In genomic region chr5:95801532-95801931, GRCh38 we compare ENCODE assay signal across 19 cellular contexts. TPM values are rescaled to one million over a fixed set of nuclear protein-coding genes. Genes with fewer than 3 reads are reported as not detected.
DNase-seq lines count a peak whose midpoint lies in the region; ATAC-seq, FAIRE-seq and TF ChIP-seq lines count a peak whose summit lies in the region.
"Had no signal": no experiment of that assay in that cellular context is flagged by ENCODE, and none has a peak within 500 bp of the region (broad histone marks: within the 10 kb centered on the region; RNA-seq: fewer than 3 reads in every experiment).

No MANE protein-coding gene starts in this region.

- CTCF ChIA-PET in HepG2 (lab: Yijun Ruan, JAX; ENCODE audit: low intra/inter-chr PET ratio, low total read pairs) = no interaction called here
- CTCF ChIA-PET in CD8-positive, alpha-beta memory T cell (lab: Charles Lee) = interaction anchor here (1.5 to 1.6 kb wide), 2 partner anchors 21 to 33 kb away, joined by 3 read pairs; partner anchors contain the start of gene GLRX

- BruUV-seq in HepG2 (replicated peaks; lab: Mats Ljungman, UMichigan) = no TSS peak

- POLR2A ChIA-PET in HepG2 (lab: Yijun Ruan, JAX) = interaction anchor here (1.3 to 4.1 kb wide), 2 partner anchors 21 to 42 kb away, joined by 3 to 82 read pairs; partner anchors contain the start of gene GLRX
- POLR2A ChIA-PET in CD8-positive, alpha-beta memory T cell (lab: Charles Lee) = no interaction called here

- H3K9me3 Mint-ChIP-seq in chondrocyte (ENCODE audit: low read depth) = peaks cover 10% of the 10 kb centered on the region
- no peaks in the 10 kb centered on the region for H3K9me3 Mint-ChIP-seq in CD8-positive, alpha-beta memory T cell

- no peak for FAIRE-seq in HepG2 (lab: Jason Lieb, UNC)
- FAIRE-seq: A204.1 had no signal

- H3K36me3 Mint-ChIP-seq in chondrocyte (ENCODE audit: low read depth) = peaks cover 8% of the 10 kb centered on the region
- H3K36me3 Mint-ChIP-seq in CD8-positive, alpha-beta memory T cell = peaks cover 0 to 10% (median 4%) of the 10 kb centered on the region in 3 donors

- no peaks in the 10 kb centered on the region for H3K27me3 ChIP-seq in heart right ventricle
- no peaks in the 10 kb centered on the region for H3K27me3 ChIP-seq in HepG2 (ENCODE audit: control insufficient read depth in 1 of 2, insufficient read depth in 2 of 2, low read length in 2 of 2)
- H3K27me3 ChIP-seq in CD8-positive, alpha-beta memory T cell (ENCODE audit: insufficient read depth, low read length, poor library complexity, severe bottlenecking) = no peaks in the 10 kb centered on the region
- H3K27me3 ChIP-seq: MG63 had no signal

- no peaks in the 10 kb centered on the region for H3K79me2 ChIP-seq in HepG2 (ENCODE audit: insufficient read depth, low read length)

- no peak overlapping the region for H3K4me2 ChIP-seq in HepG2 (ENCODE audit: low read depth, low read length)

- H3K9me3 ChIP-seq in heart right ventricle (peaks cover 0 to 12% (median 0%) of the 10 kb centered on the region in 11 donors), HepG2 (ENCODE audit: low read length) (no peaks in the 10 kb centered on the region)
- no peaks in the 10 kb centered on the region for H3K9me3 ChIP-seq in CD8-positive, alpha-beta memory T cell (ENCODE audit: low read length)
- H3K9me3 ChIP-seq: MG63 had no signal

- no peaks in the 10 kb centered on the region for H4K20me1 ChIP-seq in HepG2 (ENCODE audit: insufficient read depth, low read length)

- H3K4me1 Mint-ChIP-seq in chondrocyte (ENCODE audit: low read depth) = peaks cover 18% of the 10 kb centered on the region
- peaks cover 0 to 4% (median 4%) of the 10 kb centered on the region in 3 donors for H3K4me1 Mint-ChIP-seq in CD8-positive, alpha-beta memory T cell

- H3K4me1 ChIP-seq in heart right ventricle (peaks cover 0 to 35% (median 21%) of the 10 kb centered on the region in 9 donors), HepG2 (ENCODE audit: insufficient read depth, low read length) (peaks cover 85% of the 10 kb centered on the region)
- H3K4me1 ChIP-seq in CD8-positive, alpha-beta memory T cell (ENCODE audit: insufficient read depth, low read length) = no peaks in the 10 kb centered on the region

- TF ChIP-seq RAD21 in HepG2 (CRISPR knock-in tag; IDR thresholded peaks at IDR 0.05) = no peak

- intact Hi-C loops in heart right ventricle (cut with DNase I) (loop anchor here in 1 of 10 donors (5.0 kb wide), 1 partner anchor 36 kb away; no protein-coding TSS in a partner anchor), Right ventricle myocardium inferior (cut with DNase I) (no loop called here), HepG2 (cut with micrococcal nuclease; ENCODE audit: unreplicated experiment) (loop anchor here (5.0 kb wide), 1 partner anchor 41 kb away; no protein-coding TSS in a partner anchor)

- H3K4me3 Mint-ChIP-seq in chondrocyte (ENCODE audit: unreplicated experiment) = no peak overlapping the region
- no peak overlapping the region for H3K4me3 Mint-ChIP-seq in CD8-positive, alpha-beta memory T cell
- H3K4me3 Mint-ChIP-seq: CD14-positive monocyte had no signal

- H3K27ac ChIP-seq in heart right ventricle (peak overlapping the region in 6 of 10 donors; percentile 2 to 85 (median 74)), HepG2 (ENCODE audit: extremely low read length, insufficient read depth, low read length) (peak overlapping the region; percentile 34)
- H3K27ac ChIP-seq in CD8-positive, alpha-beta memory T cell (ENCODE audit: low read depth, low read length) = no peak overlapping the region

- TF ChIP-seq EP300 in HepG2 (IDR thresholded peaks at IDR 0.05; ENCODE audit: low read depth in 2 of 2, low read length in 2 of 2) = no peak
- no peak for TF ChIP-seq EP300 in HepG2 (CRISPR knock-in tag; IDR thresholded peaks at IDR 0.05; ENCODE audit: borderline replicate concordance)

- peak overlapping the region; percentile 49 for H3K27ac Mint-ChIP-seq in chondrocyte (ENCODE audit: unreplicated experiment)
- H3K27ac Mint-ChIP-seq in CD8-positive, alpha-beta memory T cell = no peak overlapping the region

- no peak overlapping the region for H2AFZ ChIP-seq in HepG2 (ENCODE audit: low read length)

- no peak overlapping the region for H3K4me3 ChIP-seq in heart right ventricle
- H3K4me3 ChIP-seq in HepG2 (replicated peaks in 1 of 3; ENCODE audit: insufficient read depth in 1 of 3, low read depth in 2 of 3, low read length in 3 of 3) = no peak overlapping the region
- H3K4me3 ChIP-seq in CD8-positive, alpha-beta memory T cell (ENCODE audit: low read length) = no peak overlapping the region
- H3K4me3 ChIP-seq: MG63 had no signal

- no peak for TF ChIP-seq CTCF in heart right ventricle (IDR thresholded peaks at IDR 0.05)
- TF ChIP-seq CTCF in chondrocyte (IDR thresholded peaks at IDR 0.05) = no peak
- no peak for TF ChIP-seq CTCF in HepG2 (CRISPR knock-in tag; IDR thresholded peaks at IDR 0.05)

- WGBS in heart right ventricle, 2 donors = 62 to 78% methylated on average over 2 of the region's 2 CpGs
- 20% methylated on average over 2 of the region's 2 CpGs for WGBS in HepG2 (ENCODE audit: low lambda C conversion rate)

- DNase-seq in heart right ventricle (no peak), Right ventricle myocardium inferior (ENCODE audit: missing footprints) (no peak), chondrocyte (ENCODE audit: low spot score) (no peak), HepG2 (ENCODE audit: low spot score) (no peak), renal cortical epithelial cell (ENCODE audit: low read depth) (peak; percentile 74), NCI-H1092 (lab: John Stamatoyannopoulos, UW) (no peak), T-helper 9 cell (no peak)
- no peak for DNase-seq in CD8-positive, alpha-beta memory T cell
- DNase-seq: COR-L47, EL, H7, MG63, NCI-H1417 treated with DMSO at 0.1 percent for 48 hours, NCI-H2029, NCI-H2171 treated with DMSO at 0.1 percent for 48 hours, NCI-H774, RPMI8226 had no signal

- no peak overlapping the region for H3K9ac ChIP-seq in HepG2 (ENCODE audit: insufficient read depth, low read depth, low read length)

- no peak for TF ChIP-seq POLR2A in HepG2 (IDR thresholded peaks at IDR 0.05; ENCODE audit: insufficient read depth in 1 of 2, low read depth in 2 of 2, low read length in 2 of 2)

- H3K36me3 ChIP-seq in heart right ventricle = peaks cover 0 to 19% (median 0%) of the 10 kb centered on the region in 9 donors
- H3K36me3 ChIP-seq in HepG2 (replicated peaks in 1 of 2; ENCODE audit: control insufficient read depth in 1 of 2, insufficient read depth in 2 of 2, low read length in 2 of 2) = no peaks in the 10 kb centered on the region
- no peaks in the 10 kb centered on the region for H3K36me3 ChIP-seq in CD8-positive, alpha-beta memory T cell (ENCODE audit: insufficient read depth, low read length)

- no peaks in the 10 kb centered on the region for H3K27me3 Mint-ChIP-seq in chondrocyte (ENCODE audit: low read depth)
- H3K27me3 Mint-ChIP-seq in CD8-positive, alpha-beta memory T cell = peaks cover 0 to 2% of the 10 kb centered on the region in 2 donors

- in situ Hi-C loops in HepG2 (cut with HindIII; ENCODE audit: extremely low pct_ligation_motif_present, low pct_unique_long_range_greater_than_20kb) = no loop called here

- ATAC-seq in heart right ventricle (no peak), Right ventricle myocardium inferior (no peak), HepG2 (no peak)

TF ChIP-seq in HepG2, 621 proteins besides CTCF, POLR2A, EP300 and RAD21:
- TF ChIP-seq PHF8 (CRISPR knock-in tag; IDR thresholded peaks at IDR 0.05) (no peak), SRF (IDR thresholded peaks at IDR 0.05; ENCODE audit: low read depth, low read length) (peak; percentile 83)

RNA-seq across cellular contexts. Expression of gene GLRX, which starts 21.0 kb away (rescaled TPM):
- total RNA-seq in heart right ventricle (100 to 1,000 TPM in 7 of 10 donors, 10 to 100 TPM in 3; 68.7 to 156 (median 111) TPM), Right ventricle myocardium inferior (111 TPM), chondrocyte (18.3 to 24.8 TPM (median 21.6 TPM) in 3 replicates), HepG2 (2016; rRNA removed; fragmentation: Illumina TruSeq; extraction: Trizol) (63.8 and 71.9 TPM in 2 replicates), renal cortical epithelial cell (43.6 and 74.3 TPM in 2 replicates)
- polyA plus RNA-seq in heart right ventricle (100 to 1,000 TPM in 1 of 2 donors, 10 to 100 TPM in 1; 51.6 to 116 TPM), HepG2 (2011; rRNA removed) (499 and 615 TPM in 2 replicates)
- total RNA-seq in HepG2 (2016; cell fraction: cytosol; rRNA removed; fragmentation: Illumina TruSeq; extraction: Trizol; ENCODE audit: low read depth) = 27.6 and 30.6 TPM in 2 replicates
- 64.8 and 79.1 TPM in 2 replicates for total RNA-seq in HepG2 (2016; cell fraction: insoluble cytoplasmic fraction; rRNA removed; fragmentation: Illumina TruSeq; extraction: Trizol)
- 27.3 and 28.0 TPM in 2 replicates for total RNA-seq in HepG2 (2016; cell fraction: membrane; rRNA removed; fragmentation: Illumina TruSeq; extraction: Trizol)
- 27.2 and 28.1 TPM in 2 replicates for total RNA-seq in HepG2 (2016; cell fraction: nucleus; rRNA removed; fragmentation: Illumina TruSeq; extraction: Trizol)
- 393 and 503 TPM in 2 replicates for polyA plus RNA-seq in HepG2 (2011; cell fraction: cytosol; rRNA removed)
- polyA plus RNA-seq in HepG2 (2011; cell fraction: nucleus; rRNA removed) = 87.8 and 90.3 TPM in 2 replicates
- 244 and 269 TPM in 2 replicates for polyA plus RNA-seq in HepG2 (2012)
- 25.5 and 30.2 TPM in 2 replicates for polyA plus RNA-seq in HepG2 (2016; cell fraction: cytosol; fragmentation: Illumina TruSeq; extraction: Trizol; ENCODE audit: low read depth)
- polyA plus RNA-seq in HepG2 (2016; cell fraction: insoluble cytoplasmic fraction; fragmentation: Illumina TruSeq; extraction: Trizol; ENCODE audit: low read depth) = 107 and 117 TPM in 2 replicates
- polyA plus RNA-seq in HepG2 (2016; cell fraction: membrane; fragmentation: Illumina TruSeq; extraction: Trizol; ENCODE audit: low read depth) = 23.9 and 28.1 TPM in 2 replicates
- polyA plus RNA-seq in HepG2 (2016; cell fraction: nucleus; fragmentation: Illumina TruSeq; extraction: Trizol; ENCODE audit: insufficient read depth, low read depth) = 59.6 and 62.5 TPM in 2 replicates
- polyA minus RNA-seq in HepG2 (2011; rRNA and poly(A)+ RNA removed; ENCODE audit: low replicate concordance) = 44.3 and 186 TPM in 2 replicates
- polyA minus RNA-seq in HepG2 (2011; cell fraction: cytosol; rRNA and poly(A)+ RNA removed) = 49.7 and 65.5 TPM in 2 replicates
- 62.3 and 93.9 TPM in 2 replicates for polyA minus RNA-seq in HepG2 (2011; cell fraction: nucleus; rRNA and poly(A)+ RNA removed)
- total RNA-seq in CD8-positive, alpha-beta memory T cell = 10 to 100 TPM; 22.2 to 25.0 TPM
- 240 TPM for polyA plus RNA-seq in CD8-positive, alpha-beta memory T cell
